ENCODE assay signal across 31 cellular contexts in the genomic region with DNA sequence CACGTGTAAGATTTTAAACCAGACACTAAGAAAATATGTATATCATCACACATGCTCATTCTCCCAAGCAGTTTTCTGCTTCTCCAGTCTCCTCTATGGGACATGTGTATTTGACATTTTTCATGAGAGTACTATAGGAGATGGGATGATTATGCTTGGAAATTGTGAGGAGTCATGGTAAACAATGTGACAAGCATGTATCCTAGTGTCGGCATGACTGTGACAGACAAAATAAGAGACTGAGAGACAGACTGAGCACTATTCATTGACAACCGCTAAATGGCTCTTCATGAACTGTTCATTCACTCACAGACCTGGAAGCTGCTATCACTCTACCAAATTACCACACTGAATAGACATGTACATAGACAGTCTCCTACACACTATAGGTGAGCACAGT.
"Had no signal": no experiment of that assay in that cellular context is flagged by ENCODE, and none has a peak within 500 bp of the region (broad histone marks: within the 10 kb centered on the region; RNA-seq: fewer than 3 reads in every experiment).

No MANE protein-coding gene starts in this region.

- H3K27ac ChIP-seq: adrenal gland, ascending aorta, body of pancreas, brain microvascular endothelial cell, breast epithelium, cardiac muscle cell had no signal

- H3K4me3 ChIP-seq: adrenal gland, ascending aorta, body of pancreas, breast epithelium, cardiac muscle cell had no signal

- H3K27me3 ChIP-seq: adrenal gland, ascending aorta, body of pancreas, brain microvascular endothelial cell, breast epithelium, cardiac muscle cell had no signal

- H3K4me1 ChIP-seq: adrenal gland, ascending aorta, body of pancreas, breast epithelium had no signal

- DNase-seq: activated effector memory CD4-positive, alpha-beta T cell treated with anti-CD3 and anti-CD28 coated beads, Interleukin-2, amount 50 U/mL, for 16 hours; activated effector memory CD4-positive, alpha-beta T cell treated with Interleukin-2 at 50 U/mL for 16 hours; activated gamma-delta T cell; activated gamma-delta T cell treated with Interleukin-2 at 50 U/mL for 16 hours; activated naive CD4-positive, alpha-beta T cell; activated naive CD4-positive, alpha-beta T cell treated with anti-CD3 and anti-CD28 coated beads for 36 hours; activated naive CD4-positive, alpha-beta T cell treated with anti-CD3 and anti-CD28 coated beads, Interleukin-2, amount 10 ng/mL, durations not matched to agents 7 days and 5 days; activated naive CD4-positive, alpha-beta T cell treated with Interleukin-2 at 50 U/mL for 16 hours; activated naive CD8-positive, alpha-beta T cell treated with anti-CD3 and anti-CD28 coated beads for 36 hours; activated naive CD8-positive, alpha-beta T cell treated with anti-CD3 and anti-CD28 coated beads, Interleukin-2, amount 10 ng/mL, durations not matched to agents 7 days and 5 days; activated naive CD8-positive, alpha-beta T cell treated with anti-CD3 and anti-CD28 coated beads, Interleukin-2, amount 50 U/mL, for 24 hours; activated T-cell treated with anti-CD3 and anti-CD28 coated beads, Interleukin-2, amount 50 U/mL, for 1 hour; activated T-cell treated with anti-CD3 and anti-CD28 coated beads, Interleukin-2, amount 50 U/mL, for 24 hours; activated T-cell treated with anti-CD3 and anti-CD28 coated beads, Interleukin-2, amount 50 U/mL, for 4 hours; activated T-cell treated with anti-CD3 and anti-CD28 coated beads, Interleukin-2, amount 50 U/mL, for 48 hours; activated T-cell treated with anti-CD3 and anti-CD28 coated beads, Interleukin-2, amount 50 U/mL, for 72 hours; adrenal gland; amniotic stem cell; amygdala; anterior cingulate cortex; aorta; body of pancreas; brain microvascular endothelial cell; caudate nucleus; central memory CD4-positive, alpha-beta T cell; cerebellar nuclear complex had no signal

- ATAC-seq: activated naive CD4-positive, alpha-beta T cell treated with anti-CD3 and anti-CD28 coated beads, Interleukin-2, amount 50 U/mL, for 72 hours; activated naive CD8-positive, alpha-beta T cell treated with anti-CD3 and anti-CD28 coated beads, Interleukin-2, amount 50 U/mL, for 24 hours; activated T-cell treated with anti-CD3 and anti-CD28 coated beads, Interleukin-2, amount 50 U/mL, for 4 hours; activated T-cell treated with anti-CD3 and anti-CD28 coated beads, Interleukin-2, amount 50 U/mL, for 72 hours; activated T-helper 17 cell treated with anti-CD3 and anti-CD28 coated beads, Interleukin-2, amount 50 U/mL, for 72 hours; body of pancreas had no signal

- H3K36me3 ChIP-seq: adrenal gland, ascending aorta, brain microvascular endothelial cell, breast epithelium, cardiac muscle cell had no signal

- H3K9me3 ChIP-seq: adrenal gland, ascending aorta, body of pancreas, breast epithelium had no signal
